14 cellular contexts compared by ENCODE assay signal in genomic region chr10:96984512-96985225, GRCh38.
DNase-seq lines count a peak whose midpoint lies in the region; ATAC-seq and FAIRE-seq lines count a peak whose summit lies in the region.
"Had no signal": no experiment of that assay in that cellular context is flagged by ENCODE, and none has a peak within 500 bp of the region (broad histone marks: within the 10 kb centered on the region; RNA-seq: fewer than 3 reads in every experiment).

No MANE protein-coding gene starts in this region.

- no peaks in the 10 kb centered on the region for H3K27me3 Mint-ChIP-seq in activated naive CD4-positive, alpha-beta T cell treated with anti-CD3 and anti-CD28 coated beads, Interleukin-2, amount 10 ng/mL, durations not matched to agents 7 days and 5 days
- no peaks in the 10 kb centered on the region for H3K27me3 Mint-ChIP-seq in T-helper 2 cell treated with Interferon-gamma antibody and Interleukin-4, amounts not matched to agents 5 μg/mL and 100 μg/mL, for 36 hours (ENCODE audit: low read depth)
- H3K27me3 Mint-ChIP-seq: progenitor cell of endocrine pancreas had no signal

- no peaks in the 10 kb centered on the region for H3K4me1 Mint-ChIP-seq in activated naive CD4-positive, alpha-beta T cell treated with anti-CD3 and anti-CD28 coated beads, Interleukin-2, amount 10 ng/mL, durations not matched to agents 7 days and 5 days
- peaks cover 3% of the 10 kb centered on the region for H3K4me1 Mint-ChIP-seq in T-helper 2 cell treated with Interferon-gamma antibody and Interleukin-4, amounts not matched to agents 5 μg/mL and 100 μg/mL, for 36 hours (ENCODE audit: low read depth)

- ATAC-seq in GM18498 (IDR thresholded peaks at IDR 0.05; ENCODE audit: unreplicated experiment) (peak; percentile 53), HG03045 (IDR thresholded peaks at IDR 0.05; ENCODE audit: unreplicated experiment) (peak; percentile 66), sciatic nerve (peak; percentile 91), GM18861 (IDR thresholded peaks at IDR 0.05; ENCODE audit: unreplicated experiment) (no peak)

- H3K36me3 Mint-ChIP-seq in activated naive CD4-positive, alpha-beta T cell treated with anti-CD3 and anti-CD28 coated beads, Interleukin-2, amount 10 ng/mL, durations not matched to agents 7 days and 5 days: peaks cover 16% of the 10 kb centered on the region
- peaks cover 13% of the 10 kb centered on the region for H3K36me3 Mint-ChIP-seq in T-helper 2 cell treated with Interferon-gamma antibody and Interleukin-4, amounts not matched to agents 5 μg/mL and 100 μg/mL, for 36 hours (ENCODE audit: low read depth)

- intact Hi-C loops in sciatic nerve (cut with DNase I): no loop called here

- no peak overlapping the region for H3K4me3 Mint-ChIP-seq in activated naive CD4-positive, alpha-beta T cell treated with anti-CD3 and anti-CD28 coated beads, Interleukin-2, amount 10 ng/mL, durations not matched to agents 7 days and 5 days
- no peak overlapping the region for H3K4me3 Mint-ChIP-seq in T-helper 2 cell treated with Interferon-gamma antibody and Interleukin-4, amounts not matched to agents 5 μg/mL and 100 μg/mL, for 36 hours

- CTCF ChIA-PET in activated naive CD4-positive, alpha-beta T cell treated with anti-CD3 and anti-CD28 coated beads, Interleukin-2, amount 10 ng/mL, durations not matched to agents 7 days and 5 days (lab: Charles Lee): interaction anchor here (1.6 to 2.7 kb wide), 3 partner anchors 25 to 53 kb away, joined by 3 to 11 read pairs (median 5); no protein-coding TSS in a partner anchor

- no peak for DNase-seq in sciatic nerve (ENCODE audit: low spot score)
- no peak for DNase-seq in frontal cortex (ENCODE audit: low spot score in 2 of 2)
- no peak for DNase-seq in activated naive CD4-positive, alpha-beta T cell treated with anti-CD3 and anti-CD28 coated beads, Interleukin-2, amount 10 ng/mL, durations not matched to agents 7 days and 5 days
- DNase-seq in T-helper 2 cell treated with Interferon-gamma antibody and Interleukin-4, amounts not matched to agents 5 μg/mL and 100 μg/mL, for 36 hours (ENCODE audit: low spot score): no peak
- DNase-seq: activated T-cell treated with anti-CD3 and anti-CD28 coated beads for 4 hours, DMS79 treated with DMSO at 0.1 percent for 48 hours, NCI-H345, SK-N-SH had no signal

- no peaks in the 10 kb centered on the region for H3K9me3 Mint-ChIP-seq in activated naive CD4-positive, alpha-beta T cell treated with anti-CD3 and anti-CD28 coated beads, Interleukin-2, amount 10 ng/mL, durations not matched to agents 7 days and 5 days
- H3K9me3 Mint-ChIP-seq in T-helper 2 cell treated with Interferon-gamma antibody and Interleukin-4, amounts not matched to agents 5 μg/mL and 100 μg/mL, for 36 hours: no peaks in the 10 kb centered on the region

- no peak overlapping the region for H3K27ac Mint-ChIP-seq in activated naive CD4-positive, alpha-beta T cell treated with anti-CD3 and anti-CD28 coated beads, Interleukin-2, amount 10 ng/mL, durations not matched to agents 7 days and 5 days
- no peak overlapping the region for H3K27ac Mint-ChIP-seq in T-helper 2 cell treated with Interferon-gamma antibody and Interleukin-4, amounts not matched to agents 5 μg/mL and 100 μg/mL, for 36 hours
- H3K27ac Mint-ChIP-seq: progenitor cell of endocrine pancreas had no signal

- no peak for FAIRE-seq in frontal cortex (lab: Jason Lieb, UNC)
- FAIRE-seq: HTR-8/SVneo had no signal

- peak overlapping the region; percentile 24 for H3K27ac ChIP-seq in cingulate gyrus (ENCODE audit: low read depth, low read length)
